ENCODE assay signal across 21 cellular contexts in the genomic region with DNA sequence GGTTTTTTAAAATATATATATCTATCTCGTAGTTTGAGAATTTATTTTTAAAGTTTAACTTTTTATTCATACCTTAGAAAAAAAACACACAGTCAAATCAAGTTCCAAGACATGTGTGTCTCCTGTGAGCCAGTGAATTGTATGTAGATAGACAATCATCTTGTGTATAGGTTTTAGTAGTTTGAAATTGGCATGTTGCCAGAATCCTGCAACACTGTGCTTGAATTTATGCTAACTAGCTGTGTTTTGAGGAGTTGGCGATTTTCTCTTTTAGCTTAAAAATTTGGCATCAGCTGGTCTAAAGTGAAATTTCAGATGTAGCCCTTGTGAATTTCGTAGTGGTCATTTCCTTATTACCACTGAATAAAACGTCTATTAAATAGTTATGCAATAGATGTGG.
"Had no signal": no experiment of that assay in that cellular context is flagged by ENCODE, and none has a peak within 500 bp of the region (broad histone marks: within the 10 kb centered on the region; RNA-seq: fewer than 3 reads in every experiment).

No MANE protein-coding gene starts in this region.

- ATAC-seq: activated T-cell treated with anti-CD3 and anti-CD28 coated beads, Interleukin-2, amount 50 U/mL, for 72 hours; esophagus mucosa; heart right ventricle; left lung; sciatic nerve; stimulated activated naive CD8-positive, alpha-beta T cell treated with anti-CD3 and anti-CD28 coated beads, Interleukin-15, amount 100 ng/mL, for 72 hours had no signal

- H3K9ac ChIP-seq: parathyroid adenoma had no signal

- H3K27me3 ChIP-seq: breast epithelium, suprapubic skin, transverse colon, uterus had no signal

- H3K4me3 ChIP-seq: breast epithelium, heart right ventricle, left lung, smooth muscle cell, suprapubic skin, transverse colon, uterus had no signal

- H3K36me3 ChIP-seq: breast epithelium, heart right ventricle, left lung, suprapubic skin, transverse colon, uterus had no signal

- H3K9me3 ChIP-seq: breast epithelium, heart right ventricle, left lung, suprapubic skin, transverse colon, uterus had no signal

- DNase-seq: activated CD4-positive, alpha-beta T cell treated with anti-CD3 and anti-CD28 coated beads, Interleukin-2, amount 50 U/mL, for 4 hours; activated effector memory CD4-positive, alpha-beta T cell treated with anti-CD3 and anti-CD28 coated beads, Interleukin-2, amount 50 U/mL, for 16 hours; activated naive CD4-positive, alpha-beta T cell treated with anti-CD3 and anti-CD28 coated beads, Interleukin-2, amount 50 U/mL, for 16 hours; activated T-cell treated with anti-CD3 and anti-CD28 coated beads, Interleukin-2, amount 50 U/mL, for 72 hours; cortex of kidney; effector CD4-positive, alpha-beta T cell; heart right ventricle; left lung; mammary epithelial cell; midbrain; stimulated activated CD4-positive, alpha-beta T cell treated with anti-CD3 and anti-CD28 coated beads, Interleukin-4, amount 100 ng/mL, for 1 hour; stimulated activated naive CD8-positive, alpha-beta T cell treated with anti-CD3 and anti-CD28 coated beads, Interleukin-15, amount 100 ng/mL, for 72 hours; transverse colon; uterus; WERI-Rb-1 had no signal

- H3K4me1 ChIP-seq: breast epithelium, heart right ventricle, left lung, parathyroid adenoma, suprapubic skin, transverse colon, uterus had no signal

- H3K27ac ChIP-seq: breast epithelium, heart right ventricle, left lung, parathyroid adenoma, suprapubic skin, transverse colon, uterus, WERI-Rb-1 had no signal
